In the genomic region with DNA sequence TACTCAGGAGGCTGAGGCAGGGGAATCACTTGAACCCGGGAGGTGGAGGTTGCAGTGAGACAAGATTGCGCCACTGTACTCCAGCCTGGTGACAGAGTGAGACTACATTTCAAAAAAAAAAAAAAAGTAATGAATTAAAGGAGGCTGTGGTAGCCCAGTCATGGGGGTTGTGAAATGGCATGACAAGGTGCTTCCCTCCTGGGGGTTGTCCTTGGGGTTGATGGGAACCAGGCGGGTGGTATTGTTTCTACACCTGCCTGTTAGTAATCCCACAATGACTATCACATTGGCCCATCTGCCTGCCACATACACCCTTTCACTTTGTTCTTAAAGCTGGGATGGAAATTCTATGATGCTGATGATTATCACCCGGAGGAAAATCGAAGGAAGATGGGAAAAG, we compare ENCODE assay signal across 16 cellular contexts. TPM values are rescaled to one million over a fixed set of nuclear protein-coding genes. Genes with fewer than 3 reads are reported as not detected.
DNase-seq lines count a peak whose midpoint lies in the region; ATAC-seq and TF ChIP-seq lines count a peak whose summit lies in the region.
"Had no signal": no experiment of that assay in that cellular context is flagged by ENCODE, and none has a peak within 500 bp of the region (broad histone marks: within the 10 kb centered on the region; RNA-seq: fewer than 3 reads in every experiment).

No MANE protein-coding gene starts in this region.

- peak; percentile 33 for DNase-seq in activated CD4-positive, alpha-beta T cell treated with anti-CD3 and anti-CD28 coated beads for 36 hours
- DNase-seq in activated CD4-positive, alpha-beta T cell treated with anti-CD3 and anti-CD28 coated beads for 48 hours = no peak
- peak; percentile 91 for DNase-seq in Jurkat, Clone E6-1 (ENCODE audit: low read depth, low spot score)
- peak; percentile 14 for DNase-seq in epithelial cell of esophagus (ENCODE audit: low read depth)
- no peak for DNase-seq in posterior cingulate gyrus
- no peak for DNase-seq in aorta
- DNase-seq: Caco-2, HFFc6, KG1, NCI-H187 treated with DMSO at 0.1 percent for 48 hours, NCI-H774, SHP77 treated with DMSO at 0.1 percent for 48 hours had no signal

- H3K27ac ChIP-seq in parathyroid adenoma (peak overlapping the region; percentile 73), aorta (ENCODE audit: low read depth in 1 of 2, low read length in 2 of 2) (no peak overlapping the region)
- H3K27ac ChIP-seq: C4-2B had no signal

- no peaks in the 10 kb centered on the region for H3K27me3 Mint-ChIP-seq in activated CD4-positive, alpha-beta T cell treated with anti-CD3 and anti-CD28 coated beads for 36 hours

- H3K4me1 Mint-ChIP-seq in activated CD4-positive, alpha-beta T cell treated with anti-CD3 and anti-CD28 coated beads for 36 hours = peaks cover 16% of the 10 kb centered on the region

- H3K36me3 Mint-ChIP-seq in activated CD4-positive, alpha-beta T cell treated with anti-CD3 and anti-CD28 coated beads for 36 hours (ENCODE audit: low read depth) = peaks cover 24% of the 10 kb centered on the region

- no peak overlapping the region for H3K4me3 Mint-ChIP-seq in activated CD4-positive, alpha-beta T cell treated with anti-CD3 and anti-CD28 coated beads for 36 hours
- H3K4me3 Mint-ChIP-seq: HFFc6 had no signal

- intact Hi-C loops in activated CD4-positive, alpha-beta T cell treated with anti-CD3 and anti-CD28 coated beads for 36 hours (cut with DNase I, micrococcal nuclease) = no loop called here
- intact Hi-C loops in posterior cingulate gyrus (cut with DNase I) (loop anchor here (10.0 kb wide), 1 partner anchor 294 kb away; no protein-coding TSS in a partner anchor), aorta (cut with DNase I) (loop anchor here in 1 of 2 donors (10.0 kb wide), 1 partner anchor 286 kb away; no protein-coding TSS in a partner anchor)

- H3K27me3 ChIP-seq in parathyroid adenoma (ENCODE audit: control insufficient read depth, insufficient read depth, low read length) (no peaks in the 10 kb centered on the region), aorta (ENCODE audit: control insufficient read depth in 1 of 2, insufficient read depth in 2 of 2, low read length in 1 of 2) (no peaks in the 10 kb centered on the region)

- H3K4me3 ChIP-seq in Jurkat, Clone E6-1 (ENCODE audit: low read length) = no peak overlapping the region
- H3K4me3 ChIP-seq in epithelial cell of esophagus (ENCODE audit: low read length) = no peak overlapping the region
- no peak overlapping the region for H3K4me3 ChIP-seq in parathyroid adenoma (ENCODE audit: low read depth, low read length)
- no peak overlapping the region for H3K4me3 ChIP-seq in aorta (ENCODE audit: low read length in 2 of 2)

- H3K79me2 ChIP-seq in parathyroid adenoma = no peaks in the 10 kb centered on the region

- POLR2A ChIA-PET in activated CD4-positive, alpha-beta T cell treated with anti-CD3 and anti-CD28 coated beads for 36 hours (lab: Charles Lee) = no interaction called here

- H3K9me3 ChIP-seq in parathyroid adenoma (ENCODE audit: control insufficient read depth, low read length) (no peaks in the 10 kb centered on the region), aorta (ENCODE audit: control insufficient read depth, low read length) (no peaks in the 10 kb centered on the region)
- H3K9me3 ChIP-seq: Caco-2 had no signal

- 96 to 97% methylated on average over 5 of the region's 5 CpGs for WGBS in aorta, 2 donors

- H3K36me3 ChIP-seq in parathyroid adenoma (ENCODE audit: control insufficient read depth, insufficient read depth, low read length) (no peaks in the 10 kb centered on the region), aorta (ENCODE audit: control insufficient read depth in 1 of 2, insufficient read depth in 2 of 2, low read length in 1 of 2) (no peaks in the 10 kb centered on the region)

- no peak overlapping the region for H3K4me2 ChIP-seq in parathyroid adenoma (ENCODE audit: low read length)

- no peak overlapping the region for H3K27ac Mint-ChIP-seq in activated CD4-positive, alpha-beta T cell treated with anti-CD3 and anti-CD28 coated beads for 36 hours
- H3K27ac Mint-ChIP-seq: HFFc6 had no signal

- H3K4me1 ChIP-seq in parathyroid adenoma (peaks cover 18% of the 10 kb centered on the region), aorta (ENCODE audit: control insufficient read depth in 1 of 2, insufficient read depth in 2 of 2, low read length in 2 of 2) (no peaks in the 10 kb centered on the region)

- no peak overlapping the region for H2AFZ ChIP-seq in parathyroid adenoma

- H3K9me3 Mint-ChIP-seq in activated CD4-positive, alpha-beta T cell treated with anti-CD3 and anti-CD28 coated beads for 36 hours (ENCODE audit: low read depth) = no peaks in the 10 kb centered on the region
- H3K9me3 Mint-ChIP-seq: HFFc6 had no signal

- H3K9ac ChIP-seq in parathyroid adenoma = no peak overlapping the region

- TF ChIP-seq CTCF in epithelial cell of esophagus (IDR thresholded peaks at IDR 0.05; ENCODE audit: insufficient read depth, low read depth, low read length, missing control alignments) = no peak
- TF ChIP-seq CTCF in parathyroid adenoma (IDR thresholded peaks at IDR 0.05) = no peak

- CTCF ChIA-PET in activated CD4-positive, alpha-beta T cell treated with anti-CD3 and anti-CD28 coated beads for 36 hours (lab: Charles Lee) = no interaction called here

- peak; percentile 23 for ATAC-seq in activated CD4-positive, alpha-beta T cell treated with anti-CD3 and anti-CD28 coated beads for 36 hours
- ATAC-seq in aorta (ENCODE audit: low FRiP score) = no peak
- no peak for ATAC-seq in HG03378 (IDR thresholded peaks at IDR 0.05; ENCODE audit: unreplicated experiment)
- ATAC-seq: Panc1 had no signal

RNA-seq across cellular contexts. Expression of gene IDNK, which starts 5.6 kb away (rescaled TPM):
- total RNA-seq in activated CD4-positive, alpha-beta T cell treated with anti-CD3 and anti-CD28 coated beads for 36 hours = 1 to 10 TPM; 4.6 to 4.7 TPM
- 5.5 TPM for polyA plus RNA-seq in Jurkat, Clone E6-1 (2012; ENCODE audit: insufficient read depth, insufficient read length)
- total RNA-seq in aorta = 1 to 10 TPM; 1.7 to 6.3 TPM
- polyA plus RNA-seq in aorta = 10 to 100 TPM in 1 of 2 donors, 1 to 10 TPM in 1; 8.3 to 21.8 TPM

Comparison
In these comparisons a context has a peak if more than half of its experiments do, and no peak if none do; other contexts are left out.
1. DNase-seq: peak in activated CD4-positive, alpha-beta T cell treated with anti-CD3 and anti-CD28 coated beads for 36 hours (single experiment), Jurkat, Clone E6-1 (single experiment) and epithelial cell of esophagus (single experiment); none in activated CD4-positive, alpha-beta T cell treated with anti-CD3 and anti-CD28 coated beads for 48 hours (single experiment), posterior cingulate gyrus (0 of 10) and aorta (0 of 2).